ENCODE assay signal across 23 cellular contexts in the genomic region with DNA sequence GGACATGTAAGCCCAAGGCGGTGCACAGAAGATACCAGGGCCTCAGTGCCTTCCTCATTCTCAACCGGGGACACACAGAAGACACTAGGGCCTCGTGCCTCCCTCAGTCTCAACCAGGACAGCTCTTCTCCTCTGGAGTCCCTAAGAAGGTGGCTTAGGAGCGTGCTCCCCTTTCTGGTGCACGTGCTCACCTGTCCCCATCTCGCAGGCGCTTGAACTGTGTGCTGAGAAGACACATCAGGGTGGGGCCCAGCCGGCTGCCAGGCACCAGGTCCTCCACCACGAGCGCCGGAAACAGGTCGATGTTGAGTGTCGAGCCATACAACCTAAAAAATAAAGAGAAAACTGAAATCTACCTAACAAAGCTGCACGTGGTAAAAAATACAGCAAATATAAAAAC.
"Had no signal": no experiment of that assay in that cellular context is flagged by ENCODE, and none has a peak within 500 bp of the region (broad histone marks: within the 10 kb centered on the region; RNA-seq: fewer than 3 reads in every experiment).

No MANE protein-coding gene starts in this region.

- H3K27ac Mint-ChIP-seq: activated CD4-positive, alpha-beta memory T cell treated with anti-CD3 and anti-CD28 coated beads, Interleukin-2, amount 10 ng/mL, durations not matched to agents 7 days and 5 days; activated naive CD4-positive, alpha-beta T cell treated with anti-CD3 and anti-CD28 coated beads for 36 hours; activated T-cell treated with anti-CD3 and anti-CD28 coated beads, Interleukin-2, amount 50 U/mL, for 24 hours; activated T-helper 2 cell treated with anti-CD3 and anti-CD28 coated beads, Interferon-gamma antibody, Interleukin-2, Interleukin-4, amounts not matched to agents 10 μg/mL and 5 μg/mL and 100 μg/mL, durations not matched to agents 14 hours and 24 hours and 36 hours; naive thymus-derived CD4-positive, alpha-beta T cell; stimulated activated naive CD8-positive, alpha-beta T cell treated with anti-CD3 and anti-CD28 coated beads, Interleukin-15, Interleukin-2, amounts not matched to agents 100 ng/mL and 50 ng/mL, for 24 hours had no signal

- H3K27me3 Mint-ChIP-seq: activated CD4-positive, alpha-beta memory T cell treated with anti-CD3 and anti-CD28 coated beads, Interleukin-2, amount 10 ng/mL, durations not matched to agents 7 days and 5 days; activated T-cell treated with anti-CD3 and anti-CD28 coated beads, Interleukin-2, amount 50 U/mL, for 24 hours; central memory CD8-positive, alpha-beta T cell; stimulated activated naive CD8-positive, alpha-beta T cell treated with anti-CD3 and anti-CD28 coated beads, Interleukin-15, Interleukin-2, amounts not matched to agents 100 ng/mL and 50 ng/mL, for 24 hours had no signal

- H3K27me3 ChIP-seq: brain microvascular endothelial cell, colonic mucosa had no signal

- H3K4me1 ChIP-seq: prostate gland had no signal

- H3K4me3 ChIP-seq: colonic mucosa, left ventricle myocardium inferior, prostate gland, skin epidermis had no signal

- H3K4me3 Mint-ChIP-seq: activated CD4-positive, alpha-beta memory T cell treated with anti-CD3 and anti-CD28 coated beads, Interleukin-2, amount 10 ng/mL, durations not matched to agents 7 days and 5 days; activated naive CD4-positive, alpha-beta T cell treated with anti-CD3 and anti-CD28 coated beads for 36 hours; activated T-cell treated with anti-CD3 and anti-CD28 coated beads, Interleukin-2, amount 50 U/mL, for 24 hours; central memory CD8-positive, alpha-beta T cell; naive thymus-derived CD4-positive, alpha-beta T cell; stimulated activated naive CD8-positive, alpha-beta T cell treated with anti-CD3 and anti-CD28 coated beads, Interleukin-15, Interleukin-2, amounts not matched to agents 100 ng/mL and 50 ng/mL, for 24 hours had no signal

- ATAC-seq: naive thymus-derived CD4-positive, alpha-beta T cell; right cardiac atrium had no signal

- DNase-seq: activated CD4-positive, alpha-beta memory T cell treated with anti-CD3 and anti-CD28 coated beads, Interleukin-2, amount 10 ng/mL, durations not matched to agents 7 days and 5 days; activated CD4-positive, alpha-beta T cell treated with anti-CD3 and anti-CD28 coated beads for 48 hours; activated CD4-positive, CD25-positive, alpha-beta regulatory T cell; activated naive CD4-positive, alpha-beta T cell treated with anti-CD3 and anti-CD28 coated beads for 36 hours; activated T-cell treated with anti-CD3 and anti-CD28 coated beads, Interleukin-2, amount 50 U/mL, for 24 hours; anterior cingulate cortex; brain microvascular endothelial cell; colonic mucosa; erythroblast; foreskin melanocyte; hypothalamus; left ventricle myocardium inferior; mesenchymal stem cell; naive thymus-derived CD4-positive, alpha-beta T cell; right cardiac atrium; T-helper 1 cell; T-helper 9 cell; trophoblast cell had no signal

- H3K36me3 Mint-ChIP-seq: naive thymus-derived CD4-positive, alpha-beta T cell had no signal

- H3K27ac ChIP-seq: brain microvascular endothelial cell, colonic mucosa, left ventricle myocardium inferior, prostate gland, skin epidermis had no signal

- H3K9me3 Mint-ChIP-seq: activated CD4-positive, alpha-beta memory T cell treated with anti-CD3 and anti-CD28 coated beads, Interleukin-2, amount 10 ng/mL, durations not matched to agents 7 days and 5 days; activated naive CD4-positive, alpha-beta T cell treated with anti-CD3 and anti-CD28 coated beads for 36 hours; activated T-cell treated with anti-CD3 and anti-CD28 coated beads, Interleukin-2, amount 50 U/mL, for 24 hours; activated T-helper 2 cell treated with anti-CD3 and anti-CD28 coated beads, Interferon-gamma antibody, Interleukin-2, Interleukin-4, amounts not matched to agents 10 μg/mL and 5 μg/mL and 100 μg/mL, durations not matched to agents 14 hours and 24 hours and 36 hours; stimulated activated naive CD8-positive, alpha-beta T cell treated with anti-CD3 and anti-CD28 coated beads, Interleukin-15, Interleukin-2, amounts not matched to agents 100 ng/mL and 50 ng/mL, for 24 hours had no signal

- H3K4me1 Mint-ChIP-seq: activated CD4-positive, alpha-beta memory T cell treated with anti-CD3 and anti-CD28 coated beads, Interleukin-2, amount 10 ng/mL, durations not matched to agents 7 days and 5 days; central memory CD8-positive, alpha-beta T cell; naive thymus-derived CD4-positive, alpha-beta T cell had no signal

- H3K9me3 ChIP-seq: colonic mucosa, left ventricle myocardium inferior, prostate gland had no signal

- H3K36me3 ChIP-seq: colonic mucosa had no signal
